In genomic region chr12:65171073-65171472, GRCh38 we compare ENCODE assay signal across 8 cellular contexts. TPM values are rescaled to one million over a fixed set of nuclear protein-coding genes. Genes with fewer than 3 reads are reported as not detected.
DNase-seq lines count a peak whose midpoint lies in the region; ATAC-seq and TF ChIP-seq lines count a peak whose summit lies in the region.

No MANE protein-coding gene starts in this region.

- peak overlapping the region; percentile 98 for H3K9ac ChIP-seq in SK-N-MC (ENCODE audit: insufficient read length)

- H3K36me3 ChIP-seq in H7 (replicated peaks; ENCODE audit: control insufficient read depth, insufficient read depth, low read length) (no peaks in the 10 kb centered on the region; the same call in 1 of the 2 replicates), SK-N-MC (ENCODE audit: insufficient read depth, low read length) (peaks cover 24% of the 10 kb centered on the region)

- peak overlapping the region; percentile 90 for H3K4me3 ChIP-seq in H7 (ENCODE audit: insufficient read depth, low read depth, low read length)
- peak overlapping the region; percentile 100 for H3K4me3 ChIP-seq in SK-N-MC
- peak overlapping the region; percentile 85 for H3K4me3 ChIP-seq in fibroblast of villous mesenchyme (ENCODE audit: low read depth, low read length)
- peak overlapping the region; percentile 89 for H3K4me3 ChIP-seq in skeletal muscle cell (ENCODE audit: low read depth, low read length)

- H3K27ac ChIP-seq in SK-N-MC: no peak overlapping the region

- DNase-seq in H7 (no peak), SK-N-MC (ENCODE audit: low read depth, low spot score) (no peak), fibroblast of villous mesenchyme (ENCODE audit: low read depth) (peak; percentile 37), skeletal muscle cell (ENCODE audit: low read depth) (no peak), COR-L47 (lab: John Stamatoyannopoulos, UW) (no peak), SKM-1 treated with dmso at 0.1 percent for 144 hours (lab: John Stamatoyannopoulos, UW; ENCODE audit: unreplicated experiment) (no peak)

- no peak for TF ChIP-seq CTCF in fibroblast of villous mesenchyme (IDR thresholded peaks at IDR 0.05; ENCODE audit: insufficient read depth, low read depth, low read length)

- no peaks in the 10 kb centered on the region; the same call in 1 of the 2 replicates for H3K27me3 ChIP-seq in H7 (ENCODE audit: control insufficient read depth, insufficient read depth, low read length)

- H3K9me3 ChIP-seq in SK-N-MC (ENCODE audit: low read depth, low read length): no peaks in the 10 kb centered on the region

- ATAC-seq in GM18861 (IDR thresholded peaks at IDR 0.05; ENCODE audit: unreplicated experiment) (no peak), HG03280 (IDR thresholded peaks at IDR 0.05; ENCODE audit: unreplicated experiment) (no peak)

RNA-seq across cellular contexts. Expression of gene LEMD3, which starts 1.7 kb away (rescaled TPM):
- 20.5 and 28.3 TPM in 2 replicates for total RNA-seq in H7 (2014; rRNA removed; shearing (Covaris generic))
- 26.7 and 32.0 TPM in 2 replicates for total RNA-seq in fibroblast of villous mesenchyme

RNA-seq across cellular contexts. Expression of gene WIF1, which starts 50.0 kb away (rescaled TPM):
- total RNA-seq in H7 (2014; rRNA removed; shearing (Covaris generic)): 0.07 and 0.14 TPM in 2 replicates
- total RNA-seq in fibroblast of villous mesenchyme: not detected in 2 replicates
